ENCODE assay signal across 17 cellular contexts in genomic region chr7:98138679-98139078, GRCh38. TPM values are rescaled to one million over a fixed set of nuclear protein-coding genes. Genes with fewer than 3 reads are reported as not detected.
DNase-seq lines count a peak whose midpoint lies in the region; TF ChIP-seq lines count a peak whose summit lies in the region.
"Had no signal": no experiment of that assay in that cellular context is flagged by ENCODE, and none has a peak within 500 bp of the region (broad histone marks: within the 10 kb centered on the region; RNA-seq: fewer than 3 reads in every experiment).

No MANE protein-coding gene starts in this region.

- H3K9me3 Mint-ChIP-seq in nephron progenitor cell: peaks cover 4% of the 10 kb centered on the region
- no peaks in the 10 kb centered on the region for H3K9me3 Mint-ChIP-seq in MCF 10A (ENCODE audit: unreplicated experiment)
- no peaks in the 10 kb centered on the region for H3K9me3 Mint-ChIP-seq in activated T-helper 2 cell treated with anti-CD3 and anti-CD28 coated beads, Interferon-gamma antibody, Interleukin-2, Interleukin-4, amounts not matched to agents 10 μg/mL and 5 μg/mL and 100 μg/mL, durations not matched to agents 14 hours and 24 hours and 36 hours
- H3K9me3 Mint-ChIP-seq: CD4-positive, alpha-beta T cell; CD8-positive, alpha-beta T cell had no signal

- CTCF ChIA-PET in MCF 10A (lab: Yijun Ruan, JAX): interaction anchor here (0.8 to 1.0 kb wide), 3 partner anchors 19 to 30 kb away, joined by 3 to 5 read pairs (median 4); no protein-coding TSS in a partner anchor

- H3K9me3 ChIP-seq in neutrophil: no peaks in the 10 kb centered on the region
- H3K9me3 ChIP-seq: BE2C, BLaER1, Caco-2 had no signal

- peaks cover 23% of the 10 kb centered on the region for H3K4me1 Mint-ChIP-seq in nephron progenitor cell
- peaks cover 12% of the 10 kb centered on the region for H3K4me1 Mint-ChIP-seq in MCF 10A (ENCODE audit: insufficient read depth, unreplicated experiment)
- H3K4me1 Mint-ChIP-seq in activated T-helper 2 cell treated with anti-CD3 and anti-CD28 coated beads, Interferon-gamma antibody, Interleukin-2, Interleukin-4, amounts not matched to agents 10 μg/mL and 5 μg/mL and 100 μg/mL, durations not matched to agents 14 hours and 24 hours and 36 hours (ENCODE audit: low read depth): peaks cover 4% of the 10 kb centered on the region

- POLR2A ChIA-PET in MCF 10A (lab: Yijun Ruan, JAX): no interaction called here

- H3K27ac Mint-ChIP-seq in nephron progenitor cell (peak overlapping the region; percentile 45), MCF 10A (ENCODE audit: low read depth, unreplicated experiment) (no peak overlapping the region)
- no peak overlapping the region for H3K27ac Mint-ChIP-seq in activated T-helper 2 cell treated with anti-CD3 and anti-CD28 coated beads, Interferon-gamma antibody, Interleukin-2, Interleukin-4, amounts not matched to agents 10 μg/mL and 5 μg/mL and 100 μg/mL, durations not matched to agents 14 hours and 24 hours and 36 hours
- H3K27ac Mint-ChIP-seq: CD4-positive, alpha-beta T cell; CD8-positive, alpha-beta T cell had no signal

- peaks cover 46% of the 10 kb centered on the region for H3K36me3 Mint-ChIP-seq in nephron progenitor cell (ENCODE audit: low read depth)
- peaks cover 36% of the 10 kb centered on the region for H3K36me3 Mint-ChIP-seq in MCF 10A (ENCODE audit: insufficient read depth, unreplicated experiment)
- H3K36me3 Mint-ChIP-seq in activated T-helper 2 cell treated with anti-CD3 and anti-CD28 coated beads, Interferon-gamma antibody, Interleukin-2, Interleukin-4, amounts not matched to agents 10 μg/mL and 5 μg/mL and 100 μg/mL, durations not matched to agents 14 hours and 24 hours and 36 hours (ENCODE audit: low read depth): peaks cover 30% of the 10 kb centered on the region

- DNase-seq in nephron progenitor cell (no peak), cardiac septum (ENCODE audit: low spot score) (no peak), MCF 10A (ENCODE audit: unreplicated experiment) (no peak), activated T-cell treated with anti-CD3 and anti-CD28 coated beads for 4 hours (no peak)
- DNase-seq in activated T-helper 2 cell treated with anti-CD3 and anti-CD28 coated beads, Interferon-gamma antibody, Interleukin-2, Interleukin-4, amounts not matched to agents 10 μg/mL and 5 μg/mL and 100 μg/mL, durations not matched to agents 14 hours and 24 hours and 36 hours (ENCODE audit: low spot score): no peak
- DNase-seq: 8988T; ACHN; BE2C; Caco-2; Calu3; CD4-positive, alpha-beta T cell; CD8-positive, alpha-beta T cell; DMS79 treated with DMSO at 0.1 percent for 48 hours; GF-D8 had no signal

- H3K27ac ChIP-seq in angular gyrus (ENCODE audit: low read depth, low read length) (peak overlapping the region; percentile 22), neutrophil (peak overlapping the region; percentile 78)
- H3K27ac ChIP-seq: BLaER1 had no signal

- H3K4me3 Mint-ChIP-seq in nephron progenitor cell (no peak overlapping the region), MCF 10A (ENCODE audit: unreplicated experiment) (no peak overlapping the region)
- no peak overlapping the region for H3K4me3 Mint-ChIP-seq in activated T-helper 2 cell treated with anti-CD3 and anti-CD28 coated beads, Interferon-gamma antibody, Interleukin-2, Interleukin-4, amounts not matched to agents 10 μg/mL and 5 μg/mL and 100 μg/mL, durations not matched to agents 14 hours and 24 hours and 36 hours (ENCODE audit: low read depth)
- H3K4me3 Mint-ChIP-seq: CD4-positive, alpha-beta T cell; CD8-positive, alpha-beta T cell had no signal

- TF ChIP-seq CTCF in nephron progenitor cell (IDR thresholded peaks at IDR 0.05) (no peak), neutrophil (IDR thresholded peaks at IDR 0.05) (no peak), MCF 10A (IDR thresholded peaks at IDR 0.05; ENCODE audit: unreplicated experiment) (no peak)

- H3K27me3 Mint-ChIP-seq in nephron progenitor cell (ENCODE audit: low read depth, poor library complexity) (no peaks in the 10 kb centered on the region), MCF 10A (ENCODE audit: insufficient read depth, unreplicated experiment) (no peaks in the 10 kb centered on the region)
- H3K27me3 Mint-ChIP-seq in activated T-helper 2 cell treated with anti-CD3 and anti-CD28 coated beads, Interferon-gamma antibody, Interleukin-2, Interleukin-4, amounts not matched to agents 10 μg/mL and 5 μg/mL and 100 μg/mL, durations not matched to agents 14 hours and 24 hours and 36 hours (ENCODE audit: low read depth): peaks cover 8% of the 10 kb centered on the region
- H3K27me3 Mint-ChIP-seq: CD4-positive, alpha-beta T cell had no signal

- peaks cover 40% of the 10 kb centered on the region for H3K36me3 ChIP-seq in neutrophil

- BruUV-seq in MCF 10A (replicated peaks; lab: Mats Ljungman, UMichigan): no TSS peak

- H3K27me3 ChIP-seq in neutrophil: no peaks in the 10 kb centered on the region
- H3K27me3 ChIP-seq: BE2C, BLaER1 had no signal

- H3K4me3 ChIP-seq in neutrophil (ENCODE audit: low read depth in 1 of 2, low read length in 1 of 2): no peak overlapping the region
- H3K4me3 ChIP-seq: BLaER1 had no signal

- H3K4me1 ChIP-seq in neutrophil (ENCODE audit: control insufficient read depth in 1 of 2, insufficient read depth in 1 of 2, low read depth in 1 of 2, low read length in 1 of 2): peaks cover 53 to 56% of the 10 kb centered on the region in 2 experiments
- H3K4me1 ChIP-seq: BE2C had no signal

- intact Hi-C loops in cardiac septum (cut with DNase I) (no loop called here), MCF 10A (cut with micrococcal nuclease) (no loop called here)
- intact Hi-C loops in activated T-helper 2 cell treated with anti-CD3 and anti-CD28 coated beads, Interferon-gamma antibody, Interleukin-2, Interleukin-4, amounts not matched to agents 10 μg/mL and 5 μg/mL and 100 μg/mL, durations not matched to agents 14 hours and 24 hours and 36 hours (cut with micrococcal nuclease): no loop called here

RNA-seq across cellular contexts. Expression of gene LMTK2, which starts 32.0 kb away (rescaled TPM):
- total RNA-seq in cardiac septum (28.3 TPM), MCF 10A (2022) (16.8 and 21.6 TPM in 2 replicates)
- total RNA-seq in activated T-helper 2 cell treated with anti-CD3 and anti-CD28 coated beads, Interferon-gamma antibody, Interleukin-2, Interleukin-4, amounts not matched to agents 10 μg/mL and 5 μg/mL and 100 μg/mL, durations not matched to agents 14 hours and 24 hours and 36 hours: 14.7 and 15.0 TPM in 2 replicates
